In genomic region chr14:88986146-88986841, GRCh38 we compare ENCODE assay signal across 13 cellular contexts.
A peak's percentile ranks its signal among the peaks of the same experiment; 100 is the strongest.
DNase-seq lines count a peak whose midpoint lies in the region; ATAC-seq lines count a peak whose summit lies in the region.
"Had no signal": no experiment of that assay in that cellular context is flagged by ENCODE, and none has a peak within 500 bp of the region (broad histone marks: within the 10 kb centered on the region; RNA-seq: fewer than 3 reads in every experiment).

No MANE protein-coding gene starts in this region.

- H3K9ac ChIP-seq in adipocyte (ENCODE audit: low read length): no peak overlapping the region

- no peak for ATAC-seq in HG03342 (IDR thresholded peaks at IDR 0.05; ENCODE audit: unreplicated experiment)
- no peak for ATAC-seq in GM21723 (IDR thresholded peaks at IDR 0.05; ENCODE audit: unreplicated experiment)

- no peaks in the 10 kb centered on the region for H3K27me3 ChIP-seq in adipocyte (replicated peaks; ENCODE audit: control insufficient read depth, insufficient read depth, low read length)

- DNase-seq in DMS 273 (lab: John Stamatoyannopoulos, UW; ENCODE audit: unreplicated experiment) (peak; percentile 92), LoVo (ENCODE audit: low spot score) (peak; percentile 24), adipocyte (ENCODE audit: low read depth) (peak; percentile 55), iris pigment epithelial cell (ENCODE audit: low read depth) (peak; percentile 87), GF-D8 (lab: John Stamatoyannopoulos, UW) (no peak), DMS53 (lab: John Stamatoyannopoulos, UW) (no peak)
- DNase-seq: activated CD4-positive, alpha-beta T cell treated with anti-CD3 and anti-CD28 coated beads, Interleukin-2, amount 50 U/mL, for 48 hours; activated naive CD4-positive, alpha-beta T cell treated with anti-CD3 and anti-CD28 coated beads, Interleukin-2, amount 10 ng/mL, durations not matched to agents 7 days and 5 days; hypothalamus; NCI-H510A; stimulated activated CD4-positive, alpha-beta T cell treated with anti-CD3 and anti-CD28 coated beads, Interleukin-4, amount 100 ng/mL, for 1 hour had no signal

- peaks cover 5% of the 10 kb centered on the region for H3K4me1 ChIP-seq in adipocyte (ENCODE audit: control insufficient read depth, insufficient read depth, low read length)

- H3K36me3 ChIP-seq in adipocyte (ENCODE audit: control insufficient read depth, insufficient read depth, low read length, severe bottlenecking): no peaks in the 10 kb centered on the region

- H3K9me3 ChIP-seq in adipocyte (ENCODE audit: control insufficient read depth, low read length): peaks cover 19% of the 10 kb centered on the region

- H3K4me3 ChIP-seq in adipocyte (ENCODE audit: low read length): no peak overlapping the region

Comparison
In these comparisons a context has a peak if more than half of its experiments do, and no peak if none do; other contexts are left out.
1. DNase-seq: peak in DMS 273 (single experiment), LoVo (single experiment), adipocyte (single experiment) and iris pigment epithelial cell (single experiment); none in GF-D8 (single experiment) and DMS53 (single experiment).